Comparison of ENCODE assay signal across 8 cellular contexts in genomic region chr9:4970970-4971641, GRCh38. TPM values are rescaled to one million over a fixed set of nuclear protein-coding genes. Genes with fewer than 3 reads are reported as not detected.
A peak's percentile ranks its signal among the peaks of the same experiment; 100 is the strongest.
DNase-seq lines count a peak whose midpoint lies in the region; ATAC-seq lines count a peak whose summit lies in the region.

No MANE protein-coding gene starts in this region.

- H3K36me3 Mint-ChIP-seq in activated T-helper 17 cell treated with anti-CD3 and anti-CD28 coated beads, Interleukin-2, amount 50 U/mL, for 72 hours (ENCODE audit: low read depth): no peaks in the 10 kb centered on the region

- H3K4me3 Mint-ChIP-seq in activated T-helper 17 cell treated with anti-CD3 and anti-CD28 coated beads, Interleukin-2, amount 50 U/mL, for 72 hours: no peak overlapping the region

- no peaks in the 10 kb centered on the region for H3K9me3 Mint-ChIP-seq in activated T-helper 17 cell treated with anti-CD3 and anti-CD28 coated beads, Interleukin-2, amount 50 U/mL, for 72 hours

- DNase-seq in COLO829 (ENCODE audit: low spot score): peak; percentile 44
- DNase-seq in stimulated activated CD8-positive, alpha-beta memory T cell treated with anti-CD3 and anti-CD28 coated beads, Interleukin-4, amount 100 ng/mL, for 24 hours (ENCODE audit: low read depth): peak; percentile 51
- DNase-seq in occipital lobe (lab: John Stamatoyannopoulos, UW): no peak
- no peak for DNase-seq in hippocampal formation (lab: John Stamatoyannopoulos, UW)
- DNase-seq in anterior cingulate cortex (lab: John Stamatoyannopoulos, UW): no peak

- H3K27me3 Mint-ChIP-seq in activated T-helper 17 cell treated with anti-CD3 and anti-CD28 coated beads, Interleukin-2, amount 50 U/mL, for 72 hours: no peaks in the 10 kb centered on the region

- ATAC-seq in GM19463 (IDR thresholded peaks at IDR 0.05; ENCODE audit: unreplicated experiment) (peak; percentile 93), HG03469 (IDR thresholded peaks at IDR 0.05; ENCODE audit: unreplicated experiment) (peak; percentile 75)
- ATAC-seq in activated T-helper 17 cell treated with anti-CD3 and anti-CD28 coated beads, Interleukin-2, amount 50 U/mL, for 72 hours (replicated peaks): peak; percentile 97

- H3K4me1 Mint-ChIP-seq in activated T-helper 17 cell treated with anti-CD3 and anti-CD28 coated beads, Interleukin-2, amount 50 U/mL, for 72 hours: peaks cover 16% of the 10 kb centered on the region

- no peak overlapping the region for H3K27ac Mint-ChIP-seq in activated T-helper 17 cell treated with anti-CD3 and anti-CD28 coated beads, Interleukin-2, amount 50 U/mL, for 72 hours

RNA-seq across cellular contexts. Expression of gene JAK2, which starts 14.0 kb away (rescaled TPM):
- 10 to 100 TPM; 17.3 to 24.6 TPM for total RNA-seq in activated T-helper 17 cell treated with anti-CD3 and anti-CD28 coated beads, Interleukin-2, amount 50 U/mL, for 72 hours
- total RNA-seq in occipital lobe: 40.1 TPM

Comparison
In these comparisons a context has a peak if more than half of its experiments do, and no peak if none do; other contexts are left out.
1. DNase-seq: peak in COLO829 (single experiment) and stimulated activated CD8-positive, alpha-beta memory T cell treated with anti-CD3 and anti-CD28 coated beads, Interleukin-4, amount 100 ng/mL, for 24 hours (single experiment); none in occipital lobe (single experiment), hippocampal formation (0 of 2) and anterior cingulate cortex (0 of 58).
2. Peak in every context shown above with its lines, with median percentiles within 50 percentile points of each other: ATAC-seq.